In genomic region chr4:15295421-15296162, GRCh38 we compare ENCODE assay signal across 27 cellular contexts.
DNase-seq lines count a peak whose midpoint lies in the region; ATAC-seq, FAIRE-seq and TF ChIP-seq lines count a peak whose summit lies in the region.
"Had no signal": no experiment of that assay in that cellular context is flagged by ENCODE, and none has a peak within 500 bp of the region (broad histone marks: within the 10 kb centered on the region; RNA-seq: fewer than 3 reads in every experiment).

No MANE protein-coding gene starts in this region.

- H3K4me3 ChIP-seq in cardiac fibroblast (replicated peaks in 1 of 2; ENCODE audit: low read depth in 2 of 2, low read length in 2 of 2): no peak overlapping the region
- H3K4me3 ChIP-seq: BLaER1 treated with 17β-estradiol and CSF1 and Interleukin-3, amounts not matched to agents 10 nM and 100 nM; body of pancreas; transverse colon had no signal

- FAIRE-seq in D721Med (lab: Jason Lieb, UNC): no peak
- FAIRE-seq: islet of Langerhans had no signal

- ATAC-seq in GM19324 (IDR thresholded peaks at IDR 0.05; ENCODE audit: low FRiP score, unreplicated experiment) (no peak), GM18517 (IDR thresholded peaks at IDR 0.05; ENCODE audit: unreplicated experiment) (no peak)
- ATAC-seq: activated naive CD8-positive, alpha-beta T cell treated with anti-CD3 and anti-CD28 coated beads, Interleukin-2, amount 50 U/mL, for 24 hours; body of pancreas; left ventricle myocardium superior; right cardiac atrium had no signal

- TF ChIP-seq CTCF in cardiac fibroblast (IDR thresholded peaks at IDR 0.05; ENCODE audit: low read depth, low read length): no peak
- TF ChIP-seq CTCF in D721Med (IDR thresholded peaks at IDR 0.05; ENCODE audit: insufficient read depth, missing control alignments): no peak
- TF ChIP-seq CTCF in GM10266 (IDR thresholded peaks at IDR 0.05; ENCODE audit: control insufficient read depth, insufficient read depth, low read depth, missing control alignments): no peak

- peak; percentile 45 for DNase-seq in COR-L47 (lab: John Stamatoyannopoulos, UW)
- DNase-seq in EL: peak; percentile 6
- DNase-seq in NCI-H748 (lab: John Stamatoyannopoulos, UW; ENCODE audit: unreplicated experiment): peak; percentile 75
- DNase-seq in cardiac fibroblast (ENCODE audit: low read depth in 2 of 2): peak; percentile 4 to 49
- no peak for DNase-seq in D721Med (ENCODE audit: insufficient read length, low spot score)
- DNase-seq in GM10266 (ENCODE audit: extremely low spot score): no peak
- DNase-seq: activated CD4-positive, alpha-beta T cell treated with anti-CD3 and anti-CD28 coated beads for 48 hours; activated gamma-delta T cell treated with Interleukin-2 at 50 U/mL for 16 hours; activated naive CD8-positive, alpha-beta T cell treated with anti-CD3 and anti-CD28 coated beads, Interleukin-2, amount 50 U/mL, for 24 hours; activated T-cell treated with anti-CD3 and anti-CD28 coated beads, Interleukin-2, amount 50 U/mL, for 1 hour; body of pancreas; effector CD4-positive, alpha-beta T cell; glutamatergic neuron; H7; left ventricle myocardium superior; NCI-H1436; NCI-H2107; posterior cingulate gyrus; right cardiac atrium; stimulated activated CD4-positive, alpha-beta T cell treated with anti-CD3 and anti-CD28 coated beads, Interleukin-2, amount 100 ng/mL, for 24 hours; SW 1271; T-helper 9 cell; transverse colon had no signal

Comparison
In these comparisons a context has a peak if more than half of its experiments do, and no peak if none do; other contexts are left out.
1. DNase-seq: peak in COR-L47 (single experiment), EL (single experiment), NCI-H748 (single experiment) and cardiac fibroblast (2 of 2); none in D721Med (single experiment) and GM10266 (single experiment).